27 cellular contexts compared by ENCODE assay signal in genomic region chrX:136453771-136454170, GRCh38. TPM values are rescaled to one million over a fixed set of nuclear protein-coding genes. Genes with fewer than 3 reads are reported as not detected.
DNase-seq lines count a peak whose midpoint lies in the region; TF ChIP-seq lines count a peak whose summit lies in the region.
"Had no signal": no experiment of that assay in that cellular context is flagged by ENCODE, and none has a peak within 500 bp of the region (broad histone marks: within the 10 kb centered on the region; RNA-seq: fewer than 3 reads in every experiment).

No MANE protein-coding gene starts in this region.

- intact Hi-C loops in prostate gland (cut with DNase I), result no loop called here
- intact Hi-C loops in CD4-positive, alpha-beta memory T cell (cut with micrococcal nuclease), result no loop called here

- H3K36me3 ChIP-seq in prostate gland, result no peaks in the 10 kb centered on the region
- H3K36me3 ChIP-seq in CD4-positive, alpha-beta memory T cell (ENCODE audit: insufficient read depth, low read length), result no peaks in the 10 kb centered on the region

- H3K9me3 ChIP-seq in prostate gland, result no peaks in the 10 kb centered on the region
- H3K9me3 ChIP-seq in CD4-positive, alpha-beta memory T cell (ENCODE audit: control insufficient read depth in 1 of 2, low read length in 2 of 2), result no peaks in the 10 kb centered on the region
- H3K9me3 ChIP-seq: SK-N-SH had no signal

- no peaks in the 10 kb centered on the region for H3K27me3 ChIP-seq in prostate gland (replicated peaks; ENCODE audit: insufficient read depth)
- no peaks in the 10 kb centered on the region for H3K27me3 ChIP-seq in CD4-positive, alpha-beta memory T cell (ENCODE audit: insufficient read depth, low read length)

- no peak overlapping the region for H3K27ac Mint-ChIP-seq in CD4-positive, alpha-beta memory T cell
- H3K27ac Mint-ChIP-seq: activated CD8-positive, alpha-beta memory T cell treated with anti-CD3 and anti-CD28 coated beads, Interleukin-2, amount 10 ng/mL, durations not matched to agents 7 days and 5 days; activated T-cell treated with anti-CD3 and anti-CD28 coated beads, Interleukin-2, amount 50 U/mL, for 72 hours; GM23338; HFFc6; IgD-negative memory B cell; nephron progenitor cell; stimulated activated memory B cell treated with anti-CD40 and anti-IgM and Interleukin-4, amounts not matched to agents 10 μg/mL and 1 μg/mL and 100 μg/mL, for 72 hours; type B pancreatic cell had no signal

- H3K4me3 Mint-ChIP-seq in CD4-positive, alpha-beta memory T cell, result no peak overlapping the region
- H3K4me3 Mint-ChIP-seq: activated CD8-positive, alpha-beta memory T cell treated with anti-CD3 and anti-CD28 coated beads, Interleukin-2, amount 10 ng/mL, durations not matched to agents 7 days and 5 days; activated T-cell treated with anti-CD3 and anti-CD28 coated beads, Interleukin-2, amount 50 U/mL, for 72 hours; GM23338; HFFc6; IgD-negative memory B cell; nephron progenitor cell; stimulated activated memory B cell treated with anti-CD40 and anti-IgM and Interleukin-4, amounts not matched to agents 10 μg/mL and 1 μg/mL and 100 μg/mL, for 72 hours; type B pancreatic cell had no signal

- H3K27me3 Mint-ChIP-seq in CD4-positive, alpha-beta memory T cell, result no peaks in the 10 kb centered on the region
- H3K27me3 Mint-ChIP-seq: activated CD8-positive, alpha-beta memory T cell treated with anti-CD3 and anti-CD28 coated beads, Interleukin-2, amount 10 ng/mL, durations not matched to agents 7 days and 5 days; IgD-negative memory B cell; stimulated activated memory B cell treated with anti-CD40 and anti-IgM and Interleukin-4, amounts not matched to agents 10 μg/mL and 1 μg/mL and 100 μg/mL, for 72 hours; type B pancreatic cell had no signal

- no peaks in the 10 kb centered on the region for H3K4me1 ChIP-seq in prostate gland (replicated peaks)
- no peaks in the 10 kb centered on the region for H3K4me1 ChIP-seq in CD4-positive, alpha-beta memory T cell (ENCODE audit: insufficient read depth, low read length)

- POLR2A ChIA-PET in CD4-positive, alpha-beta memory T cell (lab: Charles Lee; ENCODE audit: partially characterized antibody), result no interaction called here

- DNase-seq in LNCaP clone FGC (ENCODE audit: low read depth), result peak; percentile 95
- DNase-seq in NCI-H2081 (lab: John Stamatoyannopoulos, UW), result peak; percentile 37 to 78
- DNase-seq in NCI-H748 treated with DMSO at 0.1 percent for 48 hours (lab: John Stamatoyannopoulos, UW), result peak; percentile 58
- DNase-seq in prostate gland (ENCODE audit: low spot score), result peak; percentile 22
- no peak for DNase-seq in CD4-positive, alpha-beta memory T cell
- no peak for DNase-seq in T-helper 1 cell
- no peak for DNase-seq in nucleus accumbens (lab: John Stamatoyannopoulos, UW)
- DNase-seq: activated CD4-positive, alpha-beta T cell treated with anti-CD3 and anti-CD28 coated beads, Interleukin-2, amount 50 U/mL, for 4 hours; activated CD8-positive, alpha-beta memory T cell treated with anti-CD3 and anti-CD28 coated beads, Interleukin-2, amount 10 ng/mL, durations not matched to agents 7 days and 5 days; activated T-cell treated with anti-CD3 and anti-CD28 coated beads, Interleukin-2, amount 50 U/mL, for 72 hours; C1 segment of cervical spinal cord; central memory CD4-positive, alpha-beta T cell; erythroblast; HFFc6; NCI-H2171 treated with DMSO at 0.1 percent for 48 hours; nephron progenitor cell; SK-N-SH; substantia nigra; T-helper 2 cell had no signal

- 35% methylated on average over 1 of the region's 1 CpG for WGBS in prostate gland

- H3K36me3 Mint-ChIP-seq in CD4-positive, alpha-beta memory T cell, result no peaks in the 10 kb centered on the region
- H3K36me3 Mint-ChIP-seq: activated CD8-positive, alpha-beta memory T cell treated with anti-CD3 and anti-CD28 coated beads, Interleukin-2, amount 10 ng/mL, durations not matched to agents 7 days and 5 days; IgD-negative memory B cell; stimulated activated memory B cell treated with anti-CD40 and anti-IgM and Interleukin-4, amounts not matched to agents 10 μg/mL and 1 μg/mL and 100 μg/mL, for 72 hours; type B pancreatic cell had no signal

- TF ChIP-seq POLR2A in prostate gland (IDR thresholded peaks at IDR 0.05), result no peak

- no peak overlapping the region for H3K27ac ChIP-seq in prostate gland
- no peak overlapping the region for H3K27ac ChIP-seq in CD4-positive, alpha-beta memory T cell (ENCODE audit: low read depth, low read length)

- CTCF ChIA-PET in CD4-positive, alpha-beta memory T cell (lab: Charles Lee; ENCODE audit: partially characterized antibody), result no interaction called here

- H3K4me3 ChIP-seq in LNCaP clone FGC (ENCODE audit: low read depth, low read length) (no peak overlapping the region), prostate gland (no peak overlapping the region)
- no peak overlapping the region for H3K4me3 ChIP-seq in CD4-positive, alpha-beta memory T cell (ENCODE audit: low read length in 2 of 2)
- H3K4me3 ChIP-seq: GM23338 had no signal

- TF ChIP-seq CTCF in LNCaP clone FGC (IDR thresholded peaks at IDR 0.05; ENCODE audit: control insufficient read depth, extremely low read depth, insufficient read depth) (no peak), prostate gland (IDR thresholded peaks at IDR 0.05) (no peak)

- H3K9me3 Mint-ChIP-seq in CD4-positive, alpha-beta memory T cell, result no peaks in the 10 kb centered on the region
- H3K9me3 Mint-ChIP-seq: activated T-cell treated with anti-CD3 and anti-CD28 coated beads, Interleukin-2, amount 50 U/mL, for 72 hours; GM23338; HFFc6; IgD-negative memory B cell; nephron progenitor cell; stimulated activated memory B cell treated with anti-CD40 and anti-IgM and Interleukin-4, amounts not matched to agents 10 μg/mL and 1 μg/mL and 100 μg/mL, for 72 hours; type B pancreatic cell had no signal

- H3K4me1 Mint-ChIP-seq in CD4-positive, alpha-beta memory T cell, result no peaks in the 10 kb centered on the region
- H3K4me1 Mint-ChIP-seq: activated CD8-positive, alpha-beta memory T cell treated with anti-CD3 and anti-CD28 coated beads, Interleukin-2, amount 10 ng/mL, durations not matched to agents 7 days and 5 days; GM23338; IgD-negative memory B cell; nephron progenitor cell; stimulated activated memory B cell treated with anti-CD40 and anti-IgM and Interleukin-4, amounts not matched to agents 10 μg/mL and 1 μg/mL and 100 μg/mL, for 72 hours had no signal

RNA-seq across cellular contexts. Expression of gene BRS3, which starts 34.0 kb away (rescaled TPM):
- under 1 TPM in 1 of 2 donors, not detected in 1; 0.23 TPM for total RNA-seq in prostate gland
- total RNA-seq in CD4-positive, alpha-beta memory T cell, result not detected
- polyA plus RNA-seq in CD4-positive, alpha-beta memory T cell, result not detected
- total RNA-seq: activated CD8-positive, alpha-beta memory T cell treated with anti-CD3 and anti-CD28 coated beads, Interleukin-2, amount 10 ng/mL, durations not matched to agents 7 days and 5 days; activated T-cell treated with anti-CD3 and anti-CD28 coated beads, Interleukin-2, amount 50 U/mL, for 72 hours; GM23338; HFFc6; left lobe of liver; osteocyte; Right ventricle myocardium inferior; skeletal muscle tissue had no signal
- polyA plus RNA-seq: GM23338, IgD-negative memory B cell, SK-N-SH had no signal

RNA-seq across cellular contexts. Expression of gene HTATSF1, which starts 43.6 kb away (rescaled TPM):
- total RNA-seq in prostate gland, result 10 to 100 TPM; 63.9 to 88.3 TPM
- total RNA-seq in CD4-positive, alpha-beta memory T cell, result 10 to 100 TPM; 31.6 to 34.7 TPM
- 10 to 100 TPM; 70.4 to 82.1 TPM for polyA plus RNA-seq in CD4-positive, alpha-beta memory T cell

Comparison
In these comparisons a context has a peak if more than half of its experiments do, and no peak if none do; other contexts are left out.
1. DNase-seq: peak in LNCaP clone FGC (single experiment), NCI-H2081 (2 of 2), NCI-H748 treated with DMSO at 0.1 percent for 48 hours (single experiment) and prostate gland (single experiment); none in CD4-positive, alpha-beta memory T cell (0 of 5), T-helper 1 cell (0 of 5) and nucleus accumbens (0 of 56).